In the genomic region with DNA sequence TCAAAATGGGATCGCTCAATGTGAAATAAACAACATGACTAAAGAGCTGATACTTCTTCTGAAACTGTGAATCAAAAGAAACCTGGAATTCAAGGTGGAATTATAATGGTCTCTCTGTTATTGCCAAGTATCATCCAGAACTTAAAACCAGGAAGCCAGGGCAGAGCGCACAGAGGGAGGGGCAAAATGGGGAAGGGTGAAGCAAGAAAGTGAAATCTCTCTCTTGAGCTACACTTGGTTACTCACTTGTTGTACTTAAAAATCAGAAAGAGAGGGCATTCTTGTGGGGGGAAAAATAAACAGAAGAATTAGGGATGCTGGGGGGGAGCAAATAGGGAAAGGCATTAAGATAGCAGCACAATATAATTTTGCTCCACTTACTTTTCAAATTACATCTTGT, we compare ENCODE assay signal across 2 cellular contexts.
TF ChIP-seq lines count a peak whose summit lies in the region.

No MANE protein-coding gene starts in this region.

TF ChIP-seq in IMR-90, 13 proteins besides CTCF, POLR2A, EP300 and RAD21:
- no peak for TF ChIP-seq RCOR1 (IDR thresholded peaks at IDR 0.05; ENCODE audit: insufficient replicate concordance, low read length)
- no peak for TF ChIP-seq MAZ (IDR thresholded peaks at IDR 0.05; ENCODE audit: borderline replicate concordance, low read depth, low read length)
- no peak for TF ChIP-seq MAFK (IDR thresholded peaks at IDR 0.05; ENCODE audit: low read depth, low read length)
- no peak for TF ChIP-seq FOS (IDR thresholded peaks at IDR 0.05; ENCODE audit: low read depth, low read length)

TF ChIP-seq in H1, 55 proteins besides CTCF, POLR2A, EP300 and RAD21:
- TF ChIP-seq, protein P1, sequence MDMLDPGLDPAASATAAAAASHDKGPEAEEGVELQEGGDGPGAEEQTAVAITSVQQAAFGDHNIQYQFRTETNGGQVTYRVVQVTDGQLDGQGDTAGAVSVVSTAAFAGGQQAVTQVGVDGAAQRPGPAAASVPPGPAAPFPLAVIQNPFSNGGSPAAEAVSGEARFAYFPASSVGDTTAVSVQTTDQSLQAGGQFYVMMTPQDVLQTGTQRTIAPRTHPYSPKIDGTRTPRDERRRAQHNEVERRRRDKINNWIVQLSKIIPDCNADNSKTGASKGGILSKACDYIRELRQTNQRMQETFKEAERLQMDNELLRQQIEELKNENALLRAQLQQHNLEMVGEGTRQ (IDR thresholded peaks at IDR 0.05; ENCODE audit: low read length), result no peak
- TF ChIP-seq ASH2L (IDR thresholded peaks at IDR 0.05; ENCODE audit: low read length), result no peak
- no peak for TF ChIP-seq KDM1A (IDR thresholded peaks at IDR 0.05; ENCODE audit: borderline replicate concordance, low read length)
- no peak for TF ChIP-seq TBP (IDR thresholded peaks at IDR 0.05; ENCODE audit: low read depth, low read length)
- TF ChIP-seq SRF (IDR thresholded peaks at IDR 0.05; ENCODE audit: low read depth, low read length), result no peak
- TF ChIP-seq HDAC6 (IDR thresholded peaks at IDR 0.05; ENCODE audit: low read depth, low read length), result no peak
- TF ChIP-seq CEBPB (IDR thresholded peaks at IDR 0.05; ENCODE audit: low read depth, low read length), result no peak
- no peak for TF ChIP-seq CTBP2 (IDR thresholded peaks at IDR 0.05; ENCODE audit: borderline replicate concordance, insufficient read depth, insufficient read length, low read length)
- no peak for TF ChIP-seq BRCA1 (IDR thresholded peaks at IDR 0.05; ENCODE audit: low read depth, low read length)
- no peak for TF ChIP-seq RXRA (IDR thresholded peaks at IDR 0.05; ENCODE audit: insufficient read depth, low read depth, low read length)
- TF ChIP-seq ZNF274 (IDR thresholded peaks at IDR 0.05; ENCODE audit: borderline replicate concordance, extremely low read depth, low read length), result no peak
- no peak for TF ChIP-seq TEAD4 (IDR thresholded peaks at IDR 0.05; ENCODE audit: low read depth, low read length)
- TF ChIP-seq RBBP5 (IDR thresholded peaks at IDR 0.05; ENCODE audit: borderline replicate concordance, low read depth, low read length), result no peak
- TF ChIP-seq JUND (IDR thresholded peaks at IDR 0.05; ENCODE audit: low read length), result no peak
- no peak for TF ChIP-seq CHD1 (IDR thresholded peaks at IDR 0.05; ENCODE audit: low read depth, low read length)
